11 cellular contexts compared by ENCODE assay signal in the genomic region with DNA sequence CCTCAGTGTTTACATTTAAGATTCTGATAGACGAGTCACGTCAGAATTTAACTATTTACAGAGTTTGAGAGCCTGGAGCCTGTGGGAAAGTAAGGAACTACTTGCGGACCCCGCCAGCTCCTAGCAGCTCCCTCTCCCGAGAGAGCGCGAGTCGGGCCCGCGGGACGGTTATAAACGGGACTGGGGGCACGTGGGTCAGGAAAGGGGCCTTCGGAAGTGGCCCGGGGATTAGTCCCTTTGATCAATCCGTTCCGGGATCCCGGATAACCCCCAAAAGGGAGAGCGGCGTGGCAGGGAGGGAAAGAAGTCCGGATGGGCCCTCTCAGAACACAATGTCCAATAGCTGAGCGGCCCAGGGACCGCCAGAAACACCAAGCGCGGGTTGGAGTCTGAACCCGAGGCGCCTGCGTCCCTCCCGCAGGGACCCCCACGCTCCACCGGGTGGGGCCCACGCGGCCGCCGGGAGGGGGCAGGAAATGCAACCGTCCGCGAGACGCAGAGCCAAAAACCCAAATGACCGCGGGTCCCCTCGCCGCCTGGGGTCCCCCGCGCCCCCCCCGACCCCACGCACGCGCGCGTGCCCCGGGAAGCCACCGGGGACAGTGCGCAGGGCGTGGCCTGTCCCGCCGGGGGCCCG. TPM values are rescaled to one million over a fixed set of nuclear protein-coding genes. Genes with fewer than 3 reads are reported as not detected.
DNase-seq lines count a peak whose midpoint lies in the region; ATAC-seq and TF ChIP-seq lines count a peak whose summit lies in the region.
"Had no signal": no experiment of that assay in that cellular context is flagged by ENCODE, and none has a peak within 500 bp of the region (broad histone marks: within the 10 kb centered on the region; RNA-seq: fewer than 3 reads in every experiment).

No MANE protein-coding gene starts in this region.

- H3K27ac Mint-ChIP-seq in activated CD8-positive, alpha-beta T cell treated with anti-CD3 and anti-CD28 coated beads, Interleukin-2, amount 10 ng/mL, durations not matched to agents 7 days and 5 days, result peak overlapping the region; percentile 44
- no peak overlapping the region for H3K27ac Mint-ChIP-seq in activated CD8-positive, alpha-beta T cell treated with anti-CD3 and anti-CD28 coated beads for 36 hours
- H3K27ac Mint-ChIP-seq in activated B cell treated with CpG ODN at 0.5 μM for 24 hours, result peak overlapping the region; percentile 16

- DNase-seq in activated CD8-positive, alpha-beta T cell treated with anti-CD3 and anti-CD28 coated beads, Interleukin-2, amount 10 ng/mL, durations not matched to agents 7 days and 5 days, result no peak
- no peak for DNase-seq in activated CD8-positive, alpha-beta T cell treated with anti-CD3 and anti-CD28 coated beads for 36 hours
- no peak for DNase-seq in activated B cell treated with CpG ODN at 0.5 μM for 24 hours
- peak in 2 of 49 donors; percentile 52 to 71 for DNase-seq in substantia nigra (lab: John Stamatoyannopoulos, UW)
- DNase-seq in AG08396 (ENCODE audit: low spot score), result no peak
- DNase-seq in GM03348 (ENCODE audit: low spot score), result no peak
- no peak for DNase-seq in NCI-H345 (lab: John Stamatoyannopoulos, UW)
- DNase-seq: activated CD4-positive, alpha-beta T cell treated with anti-CD3 and anti-CD28 coated beads, Interleukin-2, amount 50 U/mL, for 4 hours had no signal

- peaks cover 13% of the 10 kb centered on the region for H3K4me1 Mint-ChIP-seq in activated CD8-positive, alpha-beta T cell treated with anti-CD3 and anti-CD28 coated beads, Interleukin-2, amount 10 ng/mL, durations not matched to agents 7 days and 5 days (ENCODE audit: low read depth)
- H3K4me1 Mint-ChIP-seq in activated CD8-positive, alpha-beta T cell treated with anti-CD3 and anti-CD28 coated beads for 36 hours (ENCODE audit: low read depth), result peaks cover 19% of the 10 kb centered on the region
- H3K4me1 Mint-ChIP-seq in activated B cell treated with CpG ODN at 0.5 μM for 24 hours, result peaks cover 19% of the 10 kb centered on the region

- no peak for TF ChIP-seq CTCF in activated CD8-positive, alpha-beta T cell treated with anti-CD3 and anti-CD28 coated beads for 36 hours (IDR thresholded peaks at IDR 0.05)
- no peak for TF ChIP-seq CTCF in activated B cell treated with CpG ODN at 0.5 μM for 24 hours (IDR thresholded peaks at IDR 0.05)

- no peaks in the 10 kb centered on the region for H3K9me3 ChIP-seq in iPS-20b (ENCODE audit: insufficient read depth, low read depth, low read length)

- intact Hi-C loops in activated CD8-positive, alpha-beta T cell treated with anti-CD3 and anti-CD28 coated beads for 36 hours (cut with micrococcal nuclease), result no loop called here
- intact Hi-C loops in activated B cell treated with CpG ODN at 0.5 μM for 24 hours (cut with micrococcal nuclease), result no loop called here

- peak overlapping the region; percentile 96 for H3K9ac ChIP-seq in iPS-20b (ENCODE audit: low read depth, low read length)

- no peak for ATAC-seq in activated CD8-positive, alpha-beta T cell treated with anti-CD3 and anti-CD28 coated beads, Interleukin-2, amount 10 ng/mL, durations not matched to agents 7 days and 5 days
- ATAC-seq in activated CD8-positive, alpha-beta T cell treated with anti-CD3 and anti-CD28 coated beads for 36 hours, result no peak
- ATAC-seq in activated B cell treated with CpG ODN at 0.5 μM for 24 hours (ENCODE audit: low read depth), result no peak

- H3K27me3 ChIP-seq in iPS-20b (ENCODE audit: insufficient read depth, low read length), result peaks cover 27% of the 10 kb centered on the region

- H3K4me3 Mint-ChIP-seq in activated CD8-positive, alpha-beta T cell treated with anti-CD3 and anti-CD28 coated beads, Interleukin-2, amount 10 ng/mL, durations not matched to agents 7 days and 5 days, result no peak overlapping the region
- no peak overlapping the region for H3K4me3 Mint-ChIP-seq in activated CD8-positive, alpha-beta T cell treated with anti-CD3 and anti-CD28 coated beads for 36 hours
- H3K4me3 Mint-ChIP-seq in activated B cell treated with CpG ODN at 0.5 μM for 24 hours, result peak overlapping the region; percentile 29

- POLR2A ChIA-PET in activated CD8-positive, alpha-beta T cell treated with anti-CD3 and anti-CD28 coated beads, Interleukin-2, amount 10 ng/mL, durations not matched to agents 7 days and 5 days (lab: Charles Lee), result no interaction called here
- POLR2A ChIA-PET in activated CD8-positive, alpha-beta T cell treated with anti-CD3 and anti-CD28 coated beads for 36 hours (lab: Charles Lee), result interaction anchor here (1.4 kb wide), 1 partner anchor 10 kb away, joined by 5 read pairs; no protein-coding TSS in a partner anchor
- POLR2A ChIA-PET in activated B cell treated with CpG ODN at 0.5 μM for 24 hours (lab: Charles Lee), result no interaction called here

- peaks cover 62% of the 10 kb centered on the region for H3K27me3 Mint-ChIP-seq in activated CD8-positive, alpha-beta T cell treated with anti-CD3 and anti-CD28 coated beads, Interleukin-2, amount 10 ng/mL, durations not matched to agents 7 days and 5 days (ENCODE audit: low read depth)
- H3K27me3 Mint-ChIP-seq in activated CD8-positive, alpha-beta T cell treated with anti-CD3 and anti-CD28 coated beads for 36 hours, result peaks cover 59% of the 10 kb centered on the region
- peaks cover 51% of the 10 kb centered on the region for H3K27me3 Mint-ChIP-seq in activated B cell treated with CpG ODN at 0.5 μM for 24 hours

- H3K27ac ChIP-seq in iPS-20b (ENCODE audit: low read length) (no peak overlapping the region), substantia nigra (ENCODE audit: low read depth, low read length, poor library complexity, severe bottlenecking) (peak overlapping the region; percentile 55)

- H3K9me3 Mint-ChIP-seq in activated CD8-positive, alpha-beta T cell treated with anti-CD3 and anti-CD28 coated beads, Interleukin-2, amount 10 ng/mL, durations not matched to agents 7 days and 5 days (ENCODE audit: insufficient read depth), result peaks cover 4% of the 10 kb centered on the region
- peaks cover 5% of the 10 kb centered on the region for H3K9me3 Mint-ChIP-seq in activated CD8-positive, alpha-beta T cell treated with anti-CD3 and anti-CD28 coated beads for 36 hours
- no peaks in the 10 kb centered on the region for H3K9me3 Mint-ChIP-seq in activated B cell treated with CpG ODN at 0.5 μM for 24 hours

- H3K36me3 Mint-ChIP-seq in activated CD8-positive, alpha-beta T cell treated with anti-CD3 and anti-CD28 coated beads, Interleukin-2, amount 10 ng/mL, durations not matched to agents 7 days and 5 days (ENCODE audit: low read depth), result peaks cover 11% of the 10 kb centered on the region
- H3K36me3 Mint-ChIP-seq in activated CD8-positive, alpha-beta T cell treated with anti-CD3 and anti-CD28 coated beads for 36 hours (ENCODE audit: low read depth), result peaks cover 6% of the 10 kb centered on the region
- H3K36me3 Mint-ChIP-seq in activated B cell treated with CpG ODN at 0.5 μM for 24 hours (ENCODE audit: low read depth), result no peaks in the 10 kb centered on the region

- H3K4me1 ChIP-seq in iPS-20b (ENCODE audit: insufficient read depth, low read length), result peaks cover 15% of the 10 kb centered on the region; the same call in 1 of the 2 replicates

- CTCF ChIA-PET in activated CD8-positive, alpha-beta T cell treated with anti-CD3 and anti-CD28 coated beads, Interleukin-2, amount 10 ng/mL, durations not matched to agents 7 days and 5 days (lab: Charles Lee), result interaction anchor here (1.3 kb wide), 1 partner anchor 311 kb away, joined by 7 read pairs; no protein-coding TSS in a partner anchor
- CTCF ChIA-PET in activated CD8-positive, alpha-beta T cell treated with anti-CD3 and anti-CD28 coated beads for 36 hours (lab: Charles Lee), result interaction anchor here (1.5 kb wide), 1 partner anchor 28 kb away, joined by 3 read pairs; no protein-coding TSS in a partner anchor
- CTCF ChIA-PET in activated B cell treated with CpG ODN at 0.5 μM for 24 hours (lab: Charles Lee), result no interaction called here

- peak overlapping the region; percentile 94 for H3K4me3 ChIP-seq in iPS-20b (ENCODE audit: low read length)

- peaks cover 60% of the 10 kb centered on the region for H3K36me3 ChIP-seq in iPS-20b (ENCODE audit: insufficient read depth, low read depth, low read length)

RNA-seq across cellular contexts. Expression of a gene that starts 3.6 kb away (rescaled TPM):
- total RNA-seq in activated CD8-positive, alpha-beta T cell treated with anti-CD3 and anti-CD28 coated beads, Interleukin-2, amount 10 ng/mL, durations not matched to agents 7 days and 5 days, result not detected
- total RNA-seq in activated CD8-positive, alpha-beta T cell treated with anti-CD3 and anti-CD28 coated beads for 36 hours, result not detected
- not detected in 2 replicates for total RNA-seq in activated B cell treated with CpG ODN at 0.5 μM for 24 hours
- total RNA-seq: fibroblast of lung, skeletal muscle tissue had no signal

RNA-seq across cellular contexts. Expression of a gene that starts 13.6 kb away (rescaled TPM):
- total RNA-seq in activated CD8-positive, alpha-beta T cell treated with anti-CD3 and anti-CD28 coated beads, Interleukin-2, amount 10 ng/mL, durations not matched to agents 7 days and 5 days, result not detected
- total RNA-seq in activated CD8-positive, alpha-beta T cell treated with anti-CD3 and anti-CD28 coated beads for 36 hours, result not detected
- not detected in 2 replicates for total RNA-seq in activated B cell treated with CpG ODN at 0.5 μM for 24 hours
- total RNA-seq: fibroblast of lung, skeletal muscle tissue had no signal
